10 cellular contexts compared by ENCODE assay signal in the genomic region with DNA sequence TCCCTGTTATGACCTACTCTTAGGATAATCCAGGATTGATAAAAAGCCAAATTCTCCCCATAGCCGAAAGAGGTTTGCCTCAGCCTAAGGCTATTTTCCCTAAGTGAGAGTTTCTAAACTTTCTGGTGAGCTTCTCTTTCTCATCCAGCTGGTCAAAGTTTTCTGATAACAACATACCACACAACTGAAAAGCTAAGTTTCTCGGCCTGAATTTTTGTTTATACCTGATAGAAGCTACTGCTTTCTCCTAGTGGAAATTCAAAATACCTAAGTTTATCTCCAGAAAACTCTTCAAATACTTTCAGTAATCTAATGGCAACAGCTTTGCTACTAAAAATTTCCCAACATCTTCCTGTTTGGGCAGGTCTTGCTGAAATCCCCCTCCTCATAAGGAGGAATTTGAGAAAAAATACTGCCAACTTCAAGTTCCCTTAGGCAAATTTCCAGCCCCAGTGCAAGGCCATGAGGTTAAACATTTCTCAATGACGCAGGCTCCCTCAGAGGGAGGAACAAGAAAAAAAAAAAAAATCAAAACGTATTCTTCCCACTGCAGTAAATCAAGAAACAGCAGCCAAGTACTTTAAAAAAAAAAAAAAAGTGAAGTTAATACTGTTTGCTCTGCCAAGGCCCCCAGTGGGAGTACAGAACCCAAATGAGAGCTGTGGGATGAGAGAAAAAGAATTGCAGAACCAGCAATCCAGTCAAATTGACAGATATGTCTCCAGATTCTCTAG.
DNase-seq lines count a peak whose midpoint lies in the region; ATAC-seq and TF ChIP-seq lines count a peak whose summit lies in the region.
"Had no signal": no experiment of that assay in that cellular context is flagged by ENCODE, and none has a peak within 500 bp of the region (broad histone marks: within the 10 kb centered on the region; RNA-seq: fewer than 3 reads in every experiment).

No MANE protein-coding gene starts in this region.

- H2BK120ac ChIP-seq in mesendoderm (ENCODE audit: low read depth, low read length), result no peak overlapping the region

- no CpG with 5 or more reads among the region's 4 CpGs for WGBS in mesendoderm (ENCODE audit: extremely low coverage, insufficient coverage, low lambda C conversion rate)
- WGBS in urinary bladder, result 6% methylated on average over 4 of the region's 4 CpGs

- H3K27me3 ChIP-seq in mesendoderm (ENCODE audit: insufficient read depth, low read length, poor library complexity), result no peaks in the 10 kb centered on the region

- peaks cover 3% of the 10 kb centered on the region for H3K79me1 ChIP-seq in mesendoderm (ENCODE audit: low read length)

- H3K9me3 Mint-ChIP-seq in dendritic cell treated with granulocyte-macrophage colony-stimulating factor and Interleukin-4, amounts not matched to agents 40 ng/mL and 50 ng/mL, for 4 days, result no peaks in the 10 kb centered on the region
- H3K9me3 Mint-ChIP-seq: activated naive CD4-positive, alpha-beta T cell treated with anti-CD3 and anti-CD28 coated beads, Interleukin-2, amount 10 ng/mL, durations not matched to agents 7 days and 5 days had no signal

- H3K27ac ChIP-seq in mesendoderm (ENCODE audit: low read depth, low read length) (no peak overlapping the region), urinary bladder (ENCODE audit: low read depth) (peak overlapping the region; percentile 73)
- H3K27ac ChIP-seq: 22Rv1 had no signal

- no peak for ATAC-seq in HG02885 (IDR thresholded peaks at IDR 0.05; ENCODE audit: poor library complexity, unreplicated experiment)

- peak overlapping the region; percentile 75 for H3K18ac ChIP-seq in mesendoderm (ENCODE audit: low read length)

- no peaks in the 10 kb centered on the region for H3K36me3 Mint-ChIP-seq in dendritic cell treated with granulocyte-macrophage colony-stimulating factor and Interleukin-4, amounts not matched to agents 40 ng/mL and 50 ng/mL, for 4 days (ENCODE audit: low read depth)
- H3K36me3 Mint-ChIP-seq: activated naive CD4-positive, alpha-beta T cell treated with anti-CD3 and anti-CD28 coated beads, Interleukin-2, amount 10 ng/mL, durations not matched to agents 7 days and 5 days had no signal

- no peaks in the 10 kb centered on the region for H3K27me3 Mint-ChIP-seq in dendritic cell treated with granulocyte-macrophage colony-stimulating factor and Interleukin-4, amounts not matched to agents 40 ng/mL and 50 ng/mL, for 4 days
- H3K27me3 Mint-ChIP-seq: activated naive CD4-positive, alpha-beta T cell treated with anti-CD3 and anti-CD28 coated beads, Interleukin-2, amount 10 ng/mL, durations not matched to agents 7 days and 5 days had no signal

- H3K36me3 ChIP-seq in mesendoderm (ENCODE audit: control insufficient read depth, insufficient read depth, low read length) (no peaks in the 10 kb centered on the region), urinary bladder (ENCODE audit: insufficient read depth) (no peaks in the 10 kb centered on the region)

- H3K27ac Mint-ChIP-seq in dendritic cell treated with granulocyte-macrophage colony-stimulating factor and Interleukin-4, amounts not matched to agents 40 ng/mL and 50 ng/mL, for 4 days, result peak overlapping the region; percentile 76
- H3K27ac Mint-ChIP-seq: activated naive CD4-positive, alpha-beta T cell treated with anti-CD3 and anti-CD28 coated beads, Interleukin-2, amount 10 ng/mL, durations not matched to agents 7 days and 5 days had no signal

- H2BK5ac ChIP-seq in mesendoderm (ENCODE audit: low read length), result no peak overlapping the region

- intact Hi-C loops in dendritic cell treated with granulocyte-macrophage colony-stimulating factor and Interleukin-4, amounts not matched to agents 40 ng/mL and 50 ng/mL, for 4 days (cut with micrococcal nuclease), result no loop called here

- H3K56ac ChIP-seq in mesendoderm (ENCODE audit: low read length), result no peak overlapping the region

- H3K9ac ChIP-seq in mesendoderm (ENCODE audit: low read length), result no peak overlapping the region

- H3K23ac ChIP-seq in mesendoderm (ENCODE audit: low read length), result no peak overlapping the region

- H3K4me1 Mint-ChIP-seq in dendritic cell treated with granulocyte-macrophage colony-stimulating factor and Interleukin-4, amounts not matched to agents 40 ng/mL and 50 ng/mL, for 4 days (ENCODE audit: low read depth), result peaks cover 34% of the 10 kb centered on the region
- H3K4me1 Mint-ChIP-seq: activated naive CD4-positive, alpha-beta T cell treated with anti-CD3 and anti-CD28 coated beads, Interleukin-2, amount 10 ng/mL, durations not matched to agents 7 days and 5 days had no signal

- no peak overlapping the region for H3K4ac ChIP-seq in mesendoderm (ENCODE audit: low read depth, low read length)

- no peaks in the 10 kb centered on the region for H3K4me1 ChIP-seq in mesendoderm (ENCODE audit: control insufficient read depth, low read depth, low read length)
- peaks cover 4% of the 10 kb centered on the region for H3K4me1 ChIP-seq in urinary bladder (ENCODE audit: insufficient read depth)

- H3K4me3 Mint-ChIP-seq in dendritic cell treated with granulocyte-macrophage colony-stimulating factor and Interleukin-4, amounts not matched to agents 40 ng/mL and 50 ng/mL, for 4 days, result no peak overlapping the region
- H3K4me3 Mint-ChIP-seq: activated naive CD4-positive, alpha-beta T cell treated with anti-CD3 and anti-CD28 coated beads, Interleukin-2, amount 10 ng/mL, durations not matched to agents 7 days and 5 days had no signal

- no peak overlapping the region for H2AK5ac ChIP-seq in mesendoderm (ENCODE audit: low read length)

- H4K5ac ChIP-seq in mesendoderm (ENCODE audit: low read length), result no peak overlapping the region

- H3K4me3 ChIP-seq in mesendoderm (ENCODE audit: low read length) (no peak overlapping the region), urinary bladder (ENCODE audit: low read depth, low read length) (no peak overlapping the region)

- no peak overlapping the region for H4K8ac ChIP-seq in mesendoderm (ENCODE audit: low read depth, low read length)

- in situ Hi-C loops in GM13977 (cut with MboI; ENCODE audit: low pct_unique_long_range_greater_than_20kb, low sequenced_read_pairs, unreplicated experiment), result no loop called here

- H3K4me2 ChIP-seq in mesendoderm (ENCODE audit: low read length), result no peak overlapping the region

- TF ChIP-seq CTCF in GM13977 (IDR thresholded peaks at IDR 0.05; ENCODE audit: extremely low read depth, insufficient read depth, missing control alignments), result no peak

- peak; percentile 19 for DNase-seq in DMS 273 (lab: John Stamatoyannopoulos, UW; ENCODE audit: unreplicated experiment)
- DNase-seq in DMS 273 treated with DMSO at 0.1 percent for 48 hours (lab: John Stamatoyannopoulos, UW), result no peak
- peak; percentile 59 for DNase-seq in mesendoderm
- no peak for DNase-seq in GM13977 (ENCODE audit: low spot score)
- no peak for DNase-seq in activated gamma-delta T cell (lab: John Stamatoyannopoulos, UW)
- DNase-seq: activated naive CD4-positive, alpha-beta T cell treated with anti-CD3 and anti-CD28 coated beads, Interleukin-2, amount 10 ng/mL, durations not matched to agents 7 days and 5 days had no signal

- no peaks in the 10 kb centered on the region for H3K79me2 ChIP-seq in mesendoderm (ENCODE audit: control insufficient read depth, insufficient read depth, low read length)

- no peak overlapping the region for H2BK15ac ChIP-seq in mesendoderm (replicated peaks; ENCODE audit: low read depth)

Comparison
In these comparisons a context has a peak if more than half of its experiments do, and no peak if none do; other contexts are left out.
1. DNase-seq: peak in DMS 273 (single experiment) and mesendoderm (single experiment); none in DMS 273 treated with DMSO at 0.1 percent for 48 hours (single experiment), GM13977 (single experiment) and activated gamma-delta T cell (single experiment).